Comparison of ENCODE assay signal across 8 cellular contexts in genomic region chr16:642189-643049, GRCh38. TPM values are rescaled to one million over a fixed set of nuclear protein-coding genes. Genes with fewer than 3 reads are reported as not detected.
DNase-seq lines count a peak whose midpoint lies in the region; ATAC-seq, FAIRE-seq and TF ChIP-seq lines count a peak whose summit lies in the region.

No MANE protein-coding gene starts in this region.

- DNase-seq in EH (ENCODE audit: low read depth): peak; percentile 31
- DNase-seq in LNCaP clone FGC (ENCODE audit: low read depth): no peak
- peak; percentile 71 for DNase-seq in activated CD8-positive, alpha-beta memory T cell treated with anti-CD3 and anti-CD28 coated beads, Interleukin-2, amount 50 U/mL, for 48 hours
- peak; percentile 53 for DNase-seq in foreskin melanocyte
- DNase-seq in osteocyte (ENCODE audit: extremely low spot score, unreplicated experiment): no peak
- DNase-seq in H54 (ENCODE audit: insufficient read length, low spot score): no peak
- DNase-seq in NCI-H2081 treated with DMSO at 0.1 percent for 48 hours (lab: John Stamatoyannopoulos, UW): no peak

- peak; percentile 30 for ATAC-seq in GM21447 (IDR thresholded peaks at IDR 0.05; ENCODE audit: unreplicated experiment)

- peak overlapping the region; percentile 61 for H3K4me3 Mint-ChIP-seq in osteocyte (ENCODE audit: unreplicated experiment)

- no peaks in the 10 kb centered on the region for H3K9me3 Mint-ChIP-seq in osteocyte (ENCODE audit: unreplicated experiment)

- peak overlapping the region; percentile 91 for H3K4me3 ChIP-seq in LNCaP clone FGC (ENCODE audit: low read depth, low read length)

- H3K4me1 Mint-ChIP-seq in osteocyte (ENCODE audit: unreplicated experiment): peaks cover 14% of the 10 kb centered on the region

- no peak for TF ChIP-seq POLR2A in H54 (IDR thresholded peaks at IDR 0.05; ENCODE audit: low read depth, low read length)

- no peaks in the 10 kb centered on the region for H3K27me3 Mint-ChIP-seq in osteocyte (ENCODE audit: unreplicated experiment)

- TF ChIP-seq CTCF in LNCaP clone FGC (IDR thresholded peaks at IDR 0.05; ENCODE audit: control insufficient read depth, extremely low read depth, insufficient read depth) (no peak), osteocyte (IDR thresholded peaks at IDR 0.05) (no peak)

- FAIRE-seq in H54 (lab: Jason Lieb, UNC): no peak

- H3K36me3 Mint-ChIP-seq in osteocyte (ENCODE audit: unreplicated experiment): no peaks in the 10 kb centered on the region

- H3K27ac Mint-ChIP-seq in osteocyte (ENCODE audit: unreplicated experiment): no peak overlapping the region

RNA-seq across cellular contexts. Expression of gene MCRIP2, which starts 0.8 kb away (rescaled TPM):
- 11.3 and 14.8 TPM in 2 replicates for total RNA-seq in osteocyte

RNA-seq across cellular contexts. Expression of gene METTL26, which starts 6.3 kb away (rescaled TPM):
- total RNA-seq in osteocyte: 58.2 and 69.8 TPM in 2 replicates

RNA-seq across cellular contexts. Expression of gene WDR90, which starts 6.7 kb away (rescaled TPM):
- total RNA-seq in osteocyte: 28.2 and 38.9 TPM in 2 replicates

RNA-seq across cellular contexts. Expression of gene WFIKKN1, which starts 11.6 kb away (rescaled TPM):
- 0.47 and 0.56 TPM in 2 replicates for total RNA-seq in osteocyte

RNA-seq across cellular contexts. Expression of gene RHOT2, which starts 25.5 kb away (rescaled TPM):
- 125 and 126 TPM in 2 replicates for total RNA-seq in osteocyte

Comparison
In these comparisons a context has a peak if more than half of its experiments do, and no peak if none do; other contexts are left out.
1. DNase-seq: peak in EH (single experiment), activated CD8-positive, alpha-beta memory T cell treated with anti-CD3 and anti-CD28 coated beads, Interleukin-2, amount 50 U/mL, for 48 hours (single experiment) and foreskin melanocyte (single experiment); none in LNCaP clone FGC (single experiment), osteocyte (single experiment), H54 (single experiment) and NCI-H2081 treated with DMSO at 0.1 percent for 48 hours (single experiment).